In the genomic region with DNA sequence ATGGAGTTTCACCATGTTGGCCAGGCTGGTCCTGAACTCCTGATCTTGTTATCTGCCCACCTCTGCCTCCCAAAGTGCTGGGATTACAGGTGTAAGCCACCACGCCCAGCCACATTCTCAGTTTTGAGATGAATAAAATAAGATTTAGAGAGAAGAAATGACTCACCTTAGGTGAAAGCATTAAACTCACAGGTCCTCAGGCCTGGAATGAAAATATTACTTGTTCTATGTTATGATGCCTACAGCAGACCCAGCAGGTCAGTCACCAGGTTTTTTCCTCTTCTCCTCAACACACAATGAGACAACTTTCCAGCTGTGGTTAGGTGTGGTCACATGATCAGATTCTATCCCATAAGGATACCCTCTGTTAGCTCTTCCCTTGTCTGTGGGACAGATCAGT, we compare ENCODE assay signal across 8 cellular contexts.
"Had no signal": no experiment of that assay in that cellular context is flagged by ENCODE, and none has a peak within 500 bp of the region (broad histone marks: within the 10 kb centered on the region; RNA-seq: fewer than 3 reads in every experiment).

No MANE protein-coding gene starts in this region.

- H3K36me3 ChIP-seq: HAP-1 had no signal

- ATAC-seq: HepG2 had no signal

- H2AFZ ChIP-seq: GM23248 had no signal

- H3K4me3 ChIP-seq: GM23248, HAP-1 had no signal

- DNase-seq: GM23248, GOT3, H7, HFFc6 had no signal

- FAIRE-seq: HepG2 had no signal

- H3K4me1 ChIP-seq: HAP-1 had no signal

- H3K27ac Mint-ChIP-seq: HFFc6, IgD-negative memory B cell had no signal

- H3K4me1 Mint-ChIP-seq: IgD-negative memory B cell had no signal

- H3K4me3 Mint-ChIP-seq: HFFc6, IgD-negative memory B cell had no signal

- H3K9ac ChIP-seq: GM23248 had no signal

- H3K9me3 Mint-ChIP-seq: HFFc6 had no signal

- H3K9me3 ChIP-seq: HAP-1 had no signal

- H3K27ac ChIP-seq: GM23248, HL-60 had no signal
